Comparison of ENCODE assay signal across 23 cellular contexts in genomic region chr15:34266751-34267150, GRCh38.
"Had no signal": no experiment of that assay in that cellular context is flagged by ENCODE, and none has a peak within 500 bp of the region (broad histone marks: within the 10 kb centered on the region; RNA-seq: fewer than 3 reads in every experiment).

No MANE protein-coding gene starts in this region.

- H3K4me3 Mint-ChIP-seq: immature natural killer cell; naive B cell; nephron progenitor cell; stimulated activated effector memory CD8-positive, alpha-beta T cell treated with anti-CD3 and anti-CD28 coated beads, Interleukin-12 subunit alpha, Interleukin-12 subunit beta, amount 100 ng/mL, for 72 hours had no signal

- DNase-seq: dermis blood vessel endothelial cell; esophagus squamous epithelium; foreskin fibroblast; glutamatergic neuron; immature natural killer cell; kidney; left colon; left ventricle myocardium superior; mesendoderm; naive B cell; nephron progenitor cell; psoas muscle; retina; right lobe of liver; stimulated activated CD4-positive, alpha-beta T cell treated with anti-CD3 and anti-CD28 coated beads, Interleukin-4, amount 100 ng/mL, for 1 hour; stimulated activated CD8-positive, alpha-beta memory T cell treated with anti-CD3 and anti-CD28 coated beads, Interleukin-4, amount 100 ng/mL, for 48 hours; stimulated activated naive CD8-positive, alpha-beta T cell treated with anti-CD3 and anti-CD28 coated beads, Interleukin-15, Interleukin-2, amounts not matched to agents 100 U/mL and 50 U/mL, for 24 hours; tibial artery; upper lobe of left lung; uterus had no signal

- H3K27me3 ChIP-seq: esophagus squamous epithelium, gastroesophageal sphincter, right lobe of liver, tibial artery, upper lobe of left lung, uterus had no signal

- H3K9me3 Mint-ChIP-seq: immature natural killer cell; naive B cell; nephron progenitor cell; stimulated activated effector memory CD8-positive, alpha-beta T cell treated with anti-CD3 and anti-CD28 coated beads, Interleukin-12 subunit alpha, Interleukin-12 subunit beta, amount 100 ng/mL, for 72 hours had no signal

- H3K4me3 ChIP-seq: esophagus squamous epithelium, gastroesophageal sphincter, lung, psoas muscle, right lobe of liver, tibial artery, upper lobe of left lung, uterus had no signal

- H3K36me3 Mint-ChIP-seq: naive B cell had no signal

- H3K36me3 ChIP-seq: right lobe of liver, tibial artery, uterus had no signal

- H3K27me3 Mint-ChIP-seq: naive B cell had no signal

- ATAC-seq: gastroesophageal sphincter; left colon; left ventricle myocardium superior; psoas muscle; stimulated activated effector memory CD8-positive, alpha-beta T cell treated with anti-CD3 and anti-CD28 coated beads, Interleukin-12 subunit alpha, Interleukin-12 subunit beta, amount 100 ng/mL, for 72 hours; stimulated activated naive CD8-positive, alpha-beta T cell treated with anti-CD3 and anti-CD28 coated beads, Interleukin-15, Interleukin-2, amounts not matched to agents 100 U/mL and 50 U/mL, for 24 hours had no signal

- H3K27ac Mint-ChIP-seq: immature natural killer cell; nephron progenitor cell; stimulated activated effector memory CD8-positive, alpha-beta T cell treated with anti-CD3 and anti-CD28 coated beads, Interleukin-12 subunit alpha, Interleukin-12 subunit beta, amount 100 ng/mL, for 72 hours had no signal

- H3K4me1 Mint-ChIP-seq: immature natural killer cell; nephron progenitor cell; stimulated activated effector memory CD8-positive, alpha-beta T cell treated with anti-CD3 and anti-CD28 coated beads, Interleukin-12 subunit alpha, Interleukin-12 subunit beta, amount 100 ng/mL, for 72 hours had no signal

- FAIRE-seq: kidney had no signal
